ENCODE assay signal across 9 cellular contexts in genomic region chr20:38806855-38807655, GRCh38. TPM values are rescaled to one million over a fixed set of nuclear protein-coding genes. Genes with fewer than 3 reads are reported as not detected.
DNase-seq lines count a peak whose midpoint lies in the region; ATAC-seq, FAIRE-seq and TF ChIP-seq lines count a peak whose summit lies in the region.
"Had no signal": no experiment of that assay in that cellular context is flagged by ENCODE, and none has a peak within 500 bp of the region (broad histone marks: within the 10 kb centered on the region; RNA-seq: fewer than 3 reads in every experiment).

No MANE protein-coding gene starts in this region.

- H2AFZ ChIP-seq in SK-N-SH (ENCODE audit: low read depth): no peak overlapping the region

- TF ChIP-seq CTCF in SK-N-SH (IDR thresholded peaks at IDR 0.05) (no peak), upper lobe of right lung (IDR thresholded peaks at IDR 0.05) (no peak)

- ATAC-seq in naive thymus-derived CD8-positive, alpha-beta T cell: peak in 1 of 2 donors; percentile 2
- ATAC-seq in upper lobe of right lung: peak; percentile 11
- no peak for ATAC-seq in HG02970 (IDR thresholded peaks at IDR 0.05; ENCODE audit: low FRiP score, unreplicated experiment)

- FAIRE-seq in urothelium cell line (lab: Jason Lieb, UNC): no peak

- peaks cover 35 to 74% (median 72%) of the 10 kb centered on the region in 4 donors for H3K4me1 Mint-ChIP-seq in naive thymus-derived CD8-positive, alpha-beta T cell

- no peak for TF ChIP-seq RAD21 in SK-N-SH (IDR thresholded peaks at IDR 0.05; ENCODE audit: low read length)

- POLR2A ChIA-PET in SK-N-SH (lab: Yijun Ruan, JAX): interaction anchor here (1.7 to 3.5 kb wide), 3 partner anchors 69 to 76 kb away, joined by 5 to 34 read pairs (median 16); no protein-coding TSS in a partner anchor
- POLR2A ChIA-PET in naive thymus-derived CD8-positive, alpha-beta T cell (lab: Charles Lee): interaction anchor here (0.7 to 5.5 kb wide), 10 partner anchors 9 to 119 kb away, joined by 3 to 105 read pairs (median 8); partner anchors contain the start of gene FAM83D

- H3K4me1 ChIP-seq in SK-N-SH (ENCODE audit: control insufficient read depth in 1 of 2, insufficient read depth in 2 of 2, low read depth in 1 of 2, low read length in 1 of 2) (peaks cover 0 to 26% of the 10 kb centered on the region in 2 experiments; a peak in 1 of 4 replicates), upper lobe of right lung (peaks cover 34% of the 10 kb centered on the region)

- H3K27ac Mint-ChIP-seq in naive thymus-derived CD8-positive, alpha-beta T cell: peak overlapping the region; percentile 72 to 97 (median 91)

- H3K36me3 Mint-ChIP-seq in naive thymus-derived CD8-positive, alpha-beta T cell: peaks cover 0 to 14% (median 9%) of the 10 kb centered on the region in 3 donors

- no peak overlapping the region for H3K9ac ChIP-seq in SK-N-SH

- no peaks in the 10 kb centered on the region for H3K9me3 Mint-ChIP-seq in naive thymus-derived CD8-positive, alpha-beta T cell

- peak overlapping the region; percentile 92; the same call in 1 of the 2 replicates for H3K4me2 ChIP-seq in SK-N-SH

- H3K4me3 ChIP-seq in SK-N-SH (ENCODE audit: low read depth in 2 of 2, low read length in 1 of 2): peak overlapping the region in 1 of 2 experiments; percentile 56; a peak in 2 of 4 replicates
- H3K4me3 ChIP-seq in upper lobe of right lung: peak overlapping the region; percentile 60

- no peaks in the 10 kb centered on the region for H3K9me2 ChIP-seq in SK-N-SH

- DNase-seq in NCI-H1417 (lab: John Stamatoyannopoulos, UW) (peak; percentile 70 to 83 (median 81)), NCI-H1417 treated with DMSO at 0.1 percent for 48 hours (lab: John Stamatoyannopoulos, UW) (no peak), SK-N-SH (peak; percentile 43), upper lobe of right lung (no peak), urothelium cell line (ENCODE audit: low spot score) (no peak)
- DNase-seq in central memory CD4-positive, alpha-beta T cell: peak; percentile 50
- peak in 8 of 10 donors; percentile 11 to 43 (median 34) for DNase-seq in naive thymus-derived CD8-positive, alpha-beta T cell

- H3K79me2 ChIP-seq in SK-N-SH (ENCODE audit: insufficient read depth): no peaks in the 10 kb centered on the region

- peaks cover 32% of the 10 kb centered on the region for H3K27me3 ChIP-seq in SK-N-SH (ENCODE audit: insufficient read depth)
- peaks cover 36% of the 10 kb centered on the region for H3K27me3 ChIP-seq in upper lobe of right lung

- TF ChIP-seq EP300 in SK-N-SH (IDR thresholded peaks at IDR 0.05; ENCODE audit: borderline replicate concordance in 1 of 2, low read depth in 1 of 2, low read length in 1 of 2): no peak

- H3K36me3 ChIP-seq in SK-N-SH (replicated peaks in 1 of 2; ENCODE audit: control insufficient read depth in 1 of 2, insufficient read depth in 2 of 2, low read length in 1 of 2) (no peaks in the 10 kb centered on the region), upper lobe of right lung (no peaks in the 10 kb centered on the region)

- CTCF ChIA-PET in SK-N-SH (lab: Yijun Ruan, JAX): interaction anchor here (0.7 to 4.2 kb wide), 14 partner anchors 9 to 243 kb away, joined by 3 to 25 read pairs (median 5); no protein-coding TSS in a partner anchor

- no peaks in the 10 kb centered on the region for H4K20me1 ChIP-seq in SK-N-SH (ENCODE audit: insufficient read depth)

- H3K27ac ChIP-seq in SK-N-SH (ENCODE audit: low read depth in 2 of 2, low read length in 1 of 2): peak overlapping the region in 1 of 2 experiments; percentile 77; a peak in 2 of 4 replicates
- H3K27ac ChIP-seq in upper lobe of right lung: peak overlapping the region; percentile 76

- intact Hi-C loops in upper lobe of right lung (cut with DNase I): no loop called here

- H3F3A ChIP-seq in SK-N-SH (replicated peaks; ENCODE audit: insufficient read depth): no peaks in the 10 kb centered on the region

- peaks cover 0 to 2% (median 0%) of the 10 kb centered on the region in 5 donors for H3K27me3 Mint-ChIP-seq in naive thymus-derived CD8-positive, alpha-beta T cell

- peak overlapping the region; percentile 76 to 90 (median 84) for H3K4me3 Mint-ChIP-seq in naive thymus-derived CD8-positive, alpha-beta T cell

- H3K9me3 ChIP-seq in SK-N-SH: no peaks in the 10 kb centered on the region
- H3K9me3 ChIP-seq in upper lobe of right lung: no peaks in the 10 kb centered on the region

- WGBS in SK-N-SH (ENCODE audit: low lambda C conversion rate): 29% methylated on average over 25 of the region's 32 CpGs

TF ChIP-seq in SK-N-SH, 30 proteins besides CTCF, POLR2A, EP300 and RAD21 (continues in another document):
- TF ChIP-seq FOXM1 (IDR thresholded peaks at IDR 0.05; ENCODE audit: low read depth): no peak
- TF ChIP-seq FOXJ3 (CRISPR knock-in tag; IDR thresholded peaks at IDR 0.05): no peak
- no peak for TF ChIP-seq PBX3 (IDR thresholded peaks at IDR 0.05)
- no peak for TF ChIP-seq TCF12 (IDR thresholded peaks at IDR 0.05)
- no peak for TF ChIP-seq JUND (IDR thresholded peaks at IDR 0.05)
- TF ChIP-seq MXI1 (IDR thresholded peaks at IDR 0.05; ENCODE audit: low read depth, low read length): no peak
- TF ChIP-seq ZBTB33 (IDR thresholded peaks at IDR 0.05; ENCODE audit: borderline replicate concordance, low read depth): no peak
- no peak for TF ChIP-seq RCOR1 (IDR thresholded peaks at IDR 0.05; ENCODE audit: low read length)
- TF ChIP-seq IRF3 (IDR thresholded peaks at IDR 0.05; ENCODE audit: low read depth, low read length): no peak
- TF ChIP-seq MAX (IDR thresholded peaks at IDR 0.05; ENCODE audit: low read depth): no peak
- TF ChIP-seq TEAD4 (IDR thresholded peaks at IDR 0.05; ENCODE audit: borderline replicate concordance, insufficient read depth): no peak
- TF ChIP-seq POLR2AphosphoS5 (IDR thresholded peaks at IDR 0.05; ENCODE audit: low read depth, low read length): no peak
- no peak for TF ChIP-seq NFIC (IDR thresholded peaks at IDR 0.05; ENCODE audit: borderline replicate concordance)
- TF ChIP-seq USF2 (IDR thresholded peaks at IDR 0.05; ENCODE audit: borderline replicate concordance, low read depth, low read length): no peak
- no peak for TF ChIP-seq EZH2phosphoT487 (IDR thresholded peaks at IDR 0.05; ENCODE audit: borderline replicate concordance, low read depth)
- TF ChIP-seq RFX5 (IDR thresholded peaks at IDR 0.05; ENCODE audit: low read length): no peak
- no peak for TF ChIP-seq RXRA (IDR thresholded peaks at IDR 0.05; ENCODE audit: borderline replicate concordance, low read depth)
- no peak for TF ChIP-seq GABPA (IDR thresholded peaks at IDR 0.05; ENCODE audit: low read depth)

RNA-seq across cellular contexts. Expression of gene PPP1R16B, which starts 1.6 kb away (rescaled TPM):
- 0.28 and 0.91 TPM in 2 replicates for polyA plus RNA-seq in SK-N-SH (2012; rRNA removed)
- polyA plus RNA-seq in SK-N-SH (2012; cell fraction: cytosol; rRNA removed): 0.49 and 1.1 TPM in 2 replicates
- 0.61 and 0.90 TPM in 2 replicates for polyA plus RNA-seq in SK-N-SH (2012; cell fraction: nucleus; rRNA removed)
- 10 to 100 TPM; 31.4 to 33.6 TPM for total RNA-seq in naive thymus-derived CD8-positive, alpha-beta T cell
- 10 to 100 TPM in 2 of 3 donors, 1 to 10 TPM in 1; 9.7 to 15.6 (median 13.4) TPM for polyA plus RNA-seq in naive thymus-derived CD8-positive, alpha-beta T cell
- total RNA-seq in upper lobe of right lung: 22.1 TPM
- polyA plus RNA-seq: AG04450 had no signal

RNA-seq across cellular contexts. Expression of gene ACTR5, which starts 58.8 kb away (rescaled TPM):
- 9.7 and 10.9 TPM in 2 replicates for polyA plus RNA-seq in SK-N-SH (2012; rRNA removed)
- 4.4 and 6.4 TPM in 2 replicates for polyA plus RNA-seq in SK-N-SH (2012; cell fraction: cytosol; rRNA removed)
- 41.9 and 49.0 TPM in 2 replicates for polyA plus RNA-seq in SK-N-SH (2012; cell fraction: nucleus; rRNA removed)
- 10 to 100 TPM; 20.7 to 21.8 TPM for total RNA-seq in naive thymus-derived CD8-positive, alpha-beta T cell
- polyA plus RNA-seq in naive thymus-derived CD8-positive, alpha-beta T cell: 10 to 100 TPM in 2 of 3 donors, 1 to 10 TPM in 1; 8.8 to 10.3 (median 10.2) TPM
- total RNA-seq in upper lobe of right lung: 7.0 TPM

Comparison
In these comparisons a context has a peak if more than half of its experiments do, and no peak if none do; other contexts are left out.
1. DNase-seq: peak in NCI-H1417 (3 of 3), SK-N-SH (single experiment), central memory CD4-positive, alpha-beta T cell (single experiment) and naive thymus-derived CD8-positive, alpha-beta T cell (8 of 10); none in NCI-H1417 treated with DMSO at 0.1 percent for 48 hours (single experiment), upper lobe of right lung (single experiment) and urothelium cell line (single experiment).